33 cellular contexts compared by ENCODE assay signal in the genomic region with DNA sequence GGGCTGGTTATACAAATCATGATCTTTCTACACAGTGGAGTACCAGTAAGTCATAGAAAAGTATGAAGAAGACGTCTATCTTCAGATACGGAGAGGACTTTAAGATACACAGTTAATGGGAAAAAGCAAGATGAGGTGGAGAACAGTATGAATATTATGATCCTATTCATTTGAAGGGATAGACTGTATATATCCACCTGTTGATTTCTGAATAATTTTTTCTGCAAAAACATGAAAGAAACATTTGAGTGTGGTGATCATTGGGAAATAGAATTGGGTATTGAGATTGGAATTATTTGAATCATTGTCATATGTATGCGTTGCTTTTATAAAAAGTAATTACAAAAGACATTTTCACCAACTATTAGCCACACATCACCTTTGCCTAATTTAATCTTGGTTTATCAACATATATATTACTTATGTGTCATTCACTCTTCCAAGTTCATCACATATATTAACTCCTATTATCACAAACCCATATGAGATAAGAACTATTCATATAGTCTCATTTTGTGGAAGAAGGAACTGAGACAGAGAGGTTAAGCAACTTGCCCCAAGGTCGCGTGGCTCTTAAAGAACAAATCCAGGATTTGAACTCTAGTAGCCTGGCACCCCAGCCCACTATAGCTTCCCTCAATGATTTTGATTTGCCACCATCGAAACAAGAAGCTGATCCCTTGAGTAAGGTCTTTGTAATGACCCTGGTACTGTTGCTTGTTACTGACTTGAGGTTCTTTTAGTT.
"Had no signal": no experiment of that assay in that cellular context is flagged by ENCODE, and none has a peak within 500 bp of the region (broad histone marks: within the 10 kb centered on the region; RNA-seq: fewer than 3 reads in every experiment).

No MANE protein-coding gene starts in this region.

- H3K79me2 ChIP-seq: parathyroid adenoma had no signal

- H3K27ac Mint-ChIP-seq: activated CD8-positive, alpha-beta memory T cell treated with anti-CD3 and anti-CD28 coated beads, Interleukin-2, amount 10 ng/mL, durations not matched to agents 7 days and 5 days; activated CD8-positive, alpha-beta T cell treated with anti-CD3 and anti-CD28 coated beads, Interleukin-2, amount 10 ng/mL, durations not matched to agents 7 days and 5 days; activated naive CD4-positive, alpha-beta T cell treated with anti-CD3 and anti-CD28 coated beads, Interleukin-2, amount 50 U/mL, for 24 hours; activated naive CD8-positive, alpha-beta T cell treated with anti-CD3 and anti-CD28 coated beads, Interleukin-2, amount 50 U/mL, for 24 hours; activated T-helper 2 cell treated with anti-CD3 and anti-CD28 coated beads, Interferon-gamma antibody, Interleukin-2, Interleukin-4, amounts not matched to agents 10 μg/mL and 5 μg/mL and 100 μg/mL, durations not matched to agents 14 hours and 24 hours and 36 hours; effector memory CD8-positive, alpha-beta T cell; natural killer cell; neural progenitor cell; stimulated activated memory B cell treated with anti-CD40 and anti-IgM and Interleukin-4, amounts not matched to agents 10 μg/mL and 1 μg/mL and 100 μg/mL, for 72 hours; stimulated activated naive CD8-positive, alpha-beta T cell treated with anti-CD3 and anti-CD28 coated beads, Interleukin-15, amount 100 ng/mL, for 72 hours; T-cell; T-helper 2 cell treated with Interferon-gamma antibody and Interleukin-4, amounts not matched to agents 5 μg/mL and 100 μg/mL, for 36 hours had no signal

- H3K4me3 Mint-ChIP-seq: activated CD8-positive, alpha-beta memory T cell treated with anti-CD3 and anti-CD28 coated beads, Interleukin-2, amount 10 ng/mL, durations not matched to agents 7 days and 5 days; activated CD8-positive, alpha-beta T cell treated with anti-CD3 and anti-CD28 coated beads, Interleukin-2, amount 10 ng/mL, durations not matched to agents 7 days and 5 days; activated naive CD4-positive, alpha-beta T cell treated with anti-CD3 and anti-CD28 coated beads, Interleukin-2, amount 50 U/mL, for 24 hours; activated naive CD8-positive, alpha-beta T cell treated with anti-CD3 and anti-CD28 coated beads, Interleukin-2, amount 50 U/mL, for 24 hours; effector memory CD8-positive, alpha-beta T cell; natural killer cell; neural progenitor cell; stimulated activated memory B cell treated with anti-CD40 and anti-IgM and Interleukin-4, amounts not matched to agents 10 μg/mL and 1 μg/mL and 100 μg/mL, for 72 hours; stimulated activated naive CD8-positive, alpha-beta T cell treated with anti-CD3 and anti-CD28 coated beads, Interleukin-15, amount 100 ng/mL, for 72 hours; T-cell; T-helper 2 cell treated with Interferon-gamma antibody and Interleukin-4, amounts not matched to agents 5 μg/mL and 100 μg/mL, for 36 hours had no signal

- H2AFZ ChIP-seq: neural progenitor cell, parathyroid adenoma had no signal

- H3K27me3 ChIP-seq: body of pancreas, heart right ventricle, neural progenitor cell, thyroid gland had no signal

- H3K4me3 ChIP-seq: body of pancreas, heart right ventricle, lower lobe of right lung, neural progenitor cell, psoas muscle, smooth muscle cell, thyroid gland had no signal

- H3K36me3 ChIP-seq: heart right ventricle, lower lobe of right lung, neural progenitor cell, thyroid gland had no signal

- H3K27me3 Mint-ChIP-seq: stimulated activated naive CD8-positive, alpha-beta T cell treated with anti-CD3 and anti-CD28 coated beads, Interleukin-15, amount 100 ng/mL, for 72 hours had no signal

- H3K27ac ChIP-seq: body of pancreas, lower lobe of right lung, neural progenitor cell, parathyroid adenoma, psoas muscle, VCaP had no signal

- H3K9me3 ChIP-seq: body of pancreas, heart right ventricle, lower lobe of right lung, psoas muscle, thyroid gland had no signal

- DNase-seq: activated CD4-positive, alpha-beta T cell treated with anti-CD3 and anti-CD28 coated beads, Interleukin-2, amount 50 U/mL, for 1 hour; activated CD8-positive, alpha-beta memory T cell treated with anti-CD3 and anti-CD28 coated beads, Interleukin-2, amount 10 ng/mL, durations not matched to agents 7 days and 5 days; activated CD8-positive, alpha-beta T cell treated with anti-CD3 and anti-CD28 coated beads, Interleukin-2, amount 10 ng/mL, durations not matched to agents 7 days and 5 days; activated naive CD8-positive, alpha-beta T cell treated with anti-CD3 and anti-CD28 coated beads, Interleukin-2, amount 50 U/mL, for 24 hours; activated T-cell treated with anti-CD3 and anti-CD28 coated beads, Interleukin-2, amount 50 U/mL, for 48 hours; amygdala; cortex of kidney; effector memory CD8-positive, alpha-beta T cell; foreskin fibroblast; heart right ventricle; lower lobe of right lung; mesenchymal stem cell; natural killer cell; occipital lobe; psoas muscle; stimulated activated CD4-positive, alpha-beta T cell treated with anti-CD3 and anti-CD28 coated beads, Interleukin-1b, Interleukin-23, amount 100 ng/mL, for 48 hours; stimulated activated CD4-positive, alpha-beta T cell treated with anti-CD3 and anti-CD28 coated beads, Interleukin-4, amount 100 ng/mL, for 4 hours; stimulated activated CD8-positive, alpha-beta memory T cell treated with anti-CD3 and anti-CD28 coated beads, Interleukin-4, amount 100 ng/mL, for 48 hours; stimulated activated naive CD8-positive, alpha-beta T cell treated with anti-CD3 and anti-CD28 coated beads, Interleukin-15, amount 100 ng/mL, for 72 hours; substantia nigra; T-cell had no signal

- ATAC-seq: activated CD4-positive, CD25-positive, alpha-beta regulatory T cell treated with anti-CD3 and anti-CD28 coated beads, Interleukin-2, amount 50 U/mL, for 24 hours; activated CD8-positive, alpha-beta memory T cell treated with anti-CD3 and anti-CD28 coated beads, Interleukin-2, amount 10 ng/mL, durations not matched to agents 7 days and 5 days; activated CD8-positive, alpha-beta T cell treated with anti-CD3 and anti-CD28 coated beads, Interleukin-2, amount 10 ng/mL, durations not matched to agents 7 days and 5 days; activated naive CD8-positive, alpha-beta T cell treated with anti-CD3 and anti-CD28 coated beads, Interleukin-2, amount 50 U/mL, for 24 hours; body of pancreas; effector memory CD8-positive, alpha-beta T cell; heart right ventricle; lower lobe of right lung; natural killer cell; psoas muscle; stimulated activated memory B cell treated with anti-CD40 and anti-IgM and Interleukin-4, amounts not matched to agents 10 μg/mL and 1 μg/mL and 100 μg/mL, for 72 hours; stimulated activated naive CD8-positive, alpha-beta T cell treated with anti-CD3 and anti-CD28 coated beads, Interleukin-15, amount 100 ng/mL, for 72 hours; T-cell had no signal

- H3K4me1 Mint-ChIP-seq: activated CD8-positive, alpha-beta memory T cell treated with anti-CD3 and anti-CD28 coated beads, Interleukin-2, amount 10 ng/mL, durations not matched to agents 7 days and 5 days; activated naive CD4-positive, alpha-beta T cell treated with anti-CD3 and anti-CD28 coated beads, Interleukin-2, amount 50 U/mL, for 24 hours; activated naive CD8-positive, alpha-beta T cell treated with anti-CD3 and anti-CD28 coated beads, Interleukin-2, amount 50 U/mL, for 24 hours; natural killer cell; stimulated activated memory B cell treated with anti-CD40 and anti-IgM and Interleukin-4, amounts not matched to agents 10 μg/mL and 1 μg/mL and 100 μg/mL, for 72 hours; stimulated activated naive CD8-positive, alpha-beta T cell treated with anti-CD3 and anti-CD28 coated beads, Interleukin-15, amount 100 ng/mL, for 72 hours; T-cell had no signal

- H3K36me3 Mint-ChIP-seq: activated CD8-positive, alpha-beta memory T cell treated with anti-CD3 and anti-CD28 coated beads, Interleukin-2, amount 10 ng/mL, durations not matched to agents 7 days and 5 days; activated naive CD4-positive, alpha-beta T cell treated with anti-CD3 and anti-CD28 coated beads, Interleukin-2, amount 50 U/mL, for 24 hours; natural killer cell; neural progenitor cell; stimulated activated memory B cell treated with anti-CD40 and anti-IgM and Interleukin-4, amounts not matched to agents 10 μg/mL and 1 μg/mL and 100 μg/mL, for 72 hours; T-cell had no signal

- FAIRE-seq: endothelial cell of umbilical vein had no signal

- H3K4me1 ChIP-seq: parathyroid adenoma had no signal

- H3K9ac ChIP-seq: neural progenitor cell, parathyroid adenoma had no signal

- H3K9me3 Mint-ChIP-seq: activated naive CD4-positive, alpha-beta T cell treated with anti-CD3 and anti-CD28 coated beads, Interleukin-2, amount 50 U/mL, for 24 hours; activated naive CD8-positive, alpha-beta T cell treated with anti-CD3 and anti-CD28 coated beads, Interleukin-2, amount 50 U/mL, for 24 hours; activated T-helper 2 cell treated with anti-CD3 and anti-CD28 coated beads, Interferon-gamma antibody, Interleukin-2, Interleukin-4, amounts not matched to agents 10 μg/mL and 5 μg/mL and 100 μg/mL, durations not matched to agents 14 hours and 24 hours and 36 hours; effector memory CD8-positive, alpha-beta T cell; natural killer cell; neural progenitor cell; stimulated activated memory B cell treated with anti-CD40 and anti-IgM and Interleukin-4, amounts not matched to agents 10 μg/mL and 1 μg/mL and 100 μg/mL, for 72 hours; stimulated activated naive CD8-positive, alpha-beta T cell treated with anti-CD3 and anti-CD28 coated beads, Interleukin-15, amount 100 ng/mL, for 72 hours; T-cell; T-helper 2 cell treated with Interferon-gamma antibody and Interleukin-4, amounts not matched to agents 5 μg/mL and 100 μg/mL, for 36 hours had no signal

- H3K4me2 ChIP-seq: neural progenitor cell, smooth muscle cell had no signal
